8 cellular contexts compared by ENCODE assay signal in genomic region chr2:37324786-37325624, GRCh38. TPM values are rescaled to one million over a fixed set of nuclear protein-coding genes. Genes with fewer than 3 reads are reported as not detected.
DNase-seq lines count a peak whose midpoint lies in the region; ATAC-seq and TF ChIP-seq lines count a peak whose summit lies in the region.

Gene PRKD3 (minus strand): TSS chr2:37324833. CDS start chr2:37316524, 8,309 bp downstream.

- no peaks in the 10 kb centered on the region for H3K9me3 ChIP-seq in CD8-positive, alpha-beta memory T cell (ENCODE audit: low read length)
- H3K9me3 ChIP-seq in neuron (ENCODE audit: low read length) = no peaks in the 10 kb centered on the region
- no peaks in the 10 kb centered on the region for H3K9me3 ChIP-seq in tibial artery

- H3K4me3 ChIP-seq in CD8-positive, alpha-beta memory T cell (ENCODE audit: low read length) = peak within 1 kb of the TSS; percentile 70
- peak within 1 kb of the TSS; percentile 66 for H3K4me3 ChIP-seq in neuron (ENCODE audit: low read length)
- peak within 1 kb of the TSS; percentile 82 to 83 for H3K4me3 ChIP-seq in tibial artery

- H3K36me3 Mint-ChIP-seq in CD8-positive, alpha-beta memory T cell = peaks cover 0 to 5% (median 0%) of the 10 kb centered on the region in 3 donors

- intact Hi-C loops in tibial artery (cut with DNase I; ENCODE audit: low total_unique reads) = loop anchor here (10.0 kb wide), 1 partner anchor 90 kb away; the partner anchor contains the start of genes CEBPZ and NDUFAF7

- H3K27me3 ChIP-seq in CD8-positive, alpha-beta memory T cell (ENCODE audit: insufficient read depth, low read length, poor library complexity, severe bottlenecking) = no peaks in the 10 kb centered on the region
- H3K27me3 ChIP-seq in foreskin keratinocyte (no peaks in the 10 kb centered on the region), neuron (ENCODE audit: insufficient read depth, low read length) (no peaks in the 10 kb centered on the region), tibial artery (no peaks in the 10 kb centered on the region)

- H3K9me3 Mint-ChIP-seq in CD8-positive, alpha-beta memory T cell = no peaks in the 10 kb centered on the region

- H3K27me3 Mint-ChIP-seq in CD8-positive, alpha-beta memory T cell = peaks cover 6 to 8% of the 10 kb centered on the region in 2 donors

- ATAC-seq in GM19438 (IDR thresholded peaks at IDR 0.05; ENCODE audit: low read depth, unreplicated experiment) (peak; percentile 66), HG03520 (IDR thresholded peaks at IDR 0.05; ENCODE audit: unreplicated experiment) (peak; percentile 57), foreskin keratinocyte (peak; percentile 79)

- H3K27ac ChIP-seq in CD8-positive, alpha-beta memory T cell (ENCODE audit: low read depth, low read length) = peak within 1 kb of the TSS; percentile 66
- H3K27ac ChIP-seq in foreskin keratinocyte (peak within 1 kb of the TSS; percentile 21), tibial artery (peak within 1 kb of the TSS; percentile 96)

- H3K36me3 ChIP-seq in CD8-positive, alpha-beta memory T cell (ENCODE audit: insufficient read depth, low read length) = no peaks in the 10 kb centered on the region
- H3K36me3 ChIP-seq in neuron (ENCODE audit: insufficient read depth, low read length) = no peaks in the 10 kb centered on the region
- H3K36me3 ChIP-seq in tibial artery = no peaks in the 10 kb centered on the region

- CTCF ChIA-PET in CD8-positive, alpha-beta memory T cell (lab: Charles Lee) = interaction anchor here (0.6 to 2.8 kb wide), 4 partner anchors 13 to 125 kb away, joined by 3 to 7 read pairs (median 3); no protein-coding TSS in a partner anchor

- peaks cover 36 to 49% (median 46%) of the 10 kb centered on the region in 3 donors for H3K4me1 Mint-ChIP-seq in CD8-positive, alpha-beta memory T cell

- peaks cover 16% of the 10 kb centered on the region for H3K4me1 ChIP-seq in CD8-positive, alpha-beta memory T cell (ENCODE audit: insufficient read depth, low read length)
- H3K4me1 ChIP-seq in foreskin keratinocyte = peaks cover 10% of the 10 kb centered on the region
- peaks cover 22% of the 10 kb centered on the region for H3K4me1 ChIP-seq in neuron (ENCODE audit: insufficient read depth, low read length)
- peaks cover 0 to 37% (median 12%) of the 10 kb centered on the region in 4 donors for H3K4me1 ChIP-seq in tibial artery

- H3K4me3 Mint-ChIP-seq in CD8-positive, alpha-beta memory T cell = peak within 1 kb of the TSS; percentile 88 to 100 (median 99)

- POLR2A ChIA-PET in CD8-positive, alpha-beta memory T cell (lab: Charles Lee) = interaction anchor here (1.7 to 2.5 kb wide), 2 partner anchors 93 to 358 kb away, joined by 5 to 7 read pairs; partner anchors contain the start of genes CEBPZ and NDUFAF7

- peak within 1 kb of the TSS; percentile 98 for H2AFZ ChIP-seq in neuron (ENCODE audit: low read depth, low read length)

- TF ChIP-seq CTCF in foreskin keratinocyte (conservative IDR thresholded peaks at IDR 0.05) (no peak), tibial artery (IDR thresholded peaks at IDR 0.05) (no peak)

- H3K27ac Mint-ChIP-seq in CD8-positive, alpha-beta memory T cell = peak within 1 kb of the TSS; percentile 87 to 99 (median 98)

- peak in 4 of 5 donors; percentile 57 to 71 (median 65) for DNase-seq in CD8-positive, alpha-beta memory T cell
- DNase-seq in RPMI8226 (peak; percentile 66), foreskin keratinocyte (peak in 1 of 2 donors; percentile 28), tibial artery (peak; percentile 54 to 76)
- peak; percentile 31 for DNase-seq in activated gamma-delta T cell treated with anti-CD3 and anti-CD28 coated beads, Interleukin-2, amount 50 U/mL, for 16 hours (ENCODE audit: low read depth)

RNA-seq across cellular contexts. Expression of gene PRKD3, which starts in this region (rescaled TPM):
- total RNA-seq in CD8-positive, alpha-beta memory T cell = 10 to 100 TPM; 38.3 to 38.4 TPM
- 22.9 TPM for polyA plus RNA-seq in CD8-positive, alpha-beta memory T cell
- 28.8 and 29.8 TPM in 2 replicates for total RNA-seq in foreskin keratinocyte
- polyA plus RNA-seq in foreskin keratinocyte = 5.6 and 7.1 TPM in 2 replicates

Comparison
In these comparisons a context has a peak if more than half of its experiments do, and no peak if none do; other contexts are left out.
1. H3K27ac ChIP-seq: peak in every context shown above with its lines; median percentile 96 in tibial artery; 66 in CD8-positive, alpha-beta memory T cell; 21 in foreskin keratinocyte.